1 cellular context compared by ENCODE assay signal in genomic region chr3:38153986-38154608, GRCh38.
TF ChIP-seq lines count a peak whose summit lies in the region.

No MANE protein-coding gene starts in this region.

TF ChIP-seq in SK-N-SH, 30 proteins besides CTCF, POLR2A, EP300 and RAD21 (continued from another document):
- no peak for TF ChIP-seq ZBTB33 (IDR thresholded peaks at IDR 0.05; ENCODE audit: borderline replicate concordance, low read depth)
- TF ChIP-seq MAX (IDR thresholded peaks at IDR 0.05; ENCODE audit: low read depth) = no peak
- no peak for TF ChIP-seq EZH2phosphoT487 (IDR thresholded peaks at IDR 0.05; ENCODE audit: borderline replicate concordance, low read depth)
- no peak for TF ChIP-seq GABPA (IDR thresholded peaks at IDR 0.05; ENCODE audit: low read depth)
- TF ChIP-seq FOSL2 (IDR thresholded peaks at IDR 0.05; ENCODE audit: borderline replicate concordance, low read depth) = no peak
- TF ChIP-seq USF1 (IDR thresholded peaks at IDR 0.05; ENCODE audit: borderline replicate concordance, low read depth) = no peak
